21 cellular contexts compared by ENCODE assay signal in genomic region chr5:128506643-128507042, GRCh38. TPM values are rescaled to one million over a fixed set of nuclear protein-coding genes. Genes with fewer than 3 reads are reported as not detected.
DNase-seq lines count a peak whose midpoint lies in the region; ATAC-seq, FAIRE-seq and TF ChIP-seq lines count a peak whose summit lies in the region.
"Had no signal": no experiment of that assay in that cellular context is flagged by ENCODE, and none has a peak within 500 bp of the region (broad histone marks: within the 10 kb centered on the region; RNA-seq: fewer than 3 reads in every experiment).

No MANE protein-coding gene starts in this region.

- H3K9me1 ChIP-seq in IMR-90 (ENCODE audit: insufficient read depth, low read length), result no peaks in the 10 kb centered on the region

- CTCF ChIA-PET in HepG2 (lab: Yijun Ruan, JAX; ENCODE audit: low intra/inter-chr PET ratio, low total read pairs) (no interaction called here), IMR-90 (lab: Yijun Ruan, JAX) (no interaction called here)

- H3K79me2 ChIP-seq in HepG2 (ENCODE audit: insufficient read depth, low read length), result no peaks in the 10 kb centered on the region

- TF ChIP-seq RAD21 in HepG2 (CRISPR knock-in tag; IDR thresholded peaks at IDR 0.05) (no peak), IMR-90 (IDR thresholded peaks at IDR 0.05; ENCODE audit: low read length) (no peak)

- no peak overlapping the region for H3K4ac ChIP-seq in IMR-90 (ENCODE audit: low read depth, low read length)

- peaks cover 26% of the 10 kb centered on the region for H3K9me3 ChIP-seq in HepG2 (ENCODE audit: low read length)
- no peaks in the 10 kb centered on the region for H3K9me3 ChIP-seq in right lobe of liver
- H3K9me3 ChIP-seq in IMR-90 (ENCODE audit: control insufficient read depth, insufficient read depth, low read length), result no peaks in the 10 kb centered on the region

- no peak overlapping the region for H3K18ac ChIP-seq in IMR-90 (ENCODE audit: low read depth, low read length)

- TF ChIP-seq CTCF in HepG2 (CRISPR knock-in tag; IDR thresholded peaks at IDR 0.05), result no peak
- no peak for TF ChIP-seq CTCF in right lobe of liver (IDR thresholded peaks at IDR 0.05)
- TF ChIP-seq CTCF in IMR-90 (conservative IDR thresholded peaks at IDR 0.05; ENCODE audit: low read depth, low read length), result no peak

- H2BK120ac ChIP-seq in IMR-90 (ENCODE audit: low read depth, low read length), result no peak overlapping the region

- TF ChIP-seq POLR2A in HepG2 (IDR thresholded peaks at IDR 0.05; ENCODE audit: insufficient read depth in 1 of 2, low read depth in 2 of 2, low read length in 2 of 2) (no peak), right lobe of liver (IDR thresholded peaks at IDR 0.05) (no peak), IMR-90 (IDR thresholded peaks at IDR 0.05; ENCODE audit: low read depth, low read length) (no peak)

- BruUV-seq in HepG2 (replicated peaks; lab: Mats Ljungman, UMichigan), result no TSS peak
- BruUV-seq in IMR-90 (replicated peaks; lab: Mats Ljungman, UMichigan), result no TSS peak

- DNase-seq in HepG2 (ENCODE audit: low spot score) (no peak), right lobe of liver (no peak), IMR-90 (no peak)
- DNase-seq in stimulated activated CD4-positive, alpha-beta T cell treated with anti-CD3 and anti-CD28 coated beads, Interleukin-12 subunit alpha, Interleukin-12 subunit beta, amount 100 ng/mL, for 4 hours, result no peak
- no peak for DNase-seq in activated CD8-positive, alpha-beta memory T cell treated with anti-CD3 and anti-CD28 coated beads, Interleukin-2, amount 50 U/mL, for 48 hours
- DNase-seq: 8988T; AML-193; Caco-2; Calu3; CD4-positive, alpha-beta T cell; CD8-positive, alpha-beta T cell; DMS79 treated with DMSO at 0.1 percent for 48 hours; GF-D8 had no signal

- no peak overlapping the region for H2BK15ac ChIP-seq in IMR-90 (ENCODE audit: low read depth, low read length)

- H3K4me3 ChIP-seq in HepG2 (replicated peaks in 1 of 3; ENCODE audit: insufficient read depth in 1 of 3, low read depth in 2 of 3, low read length in 3 of 3) (no peak overlapping the region), right lobe of liver (no peak overlapping the region), IMR-90 (ENCODE audit: insufficient read depth, low read depth, low read length) (no peak overlapping the region)
- H3K4me3 ChIP-seq: BLaER1 treated with 17β-estradiol and CSF1 and Interleukin-3, amounts not matched to agents 10 nM and 100 nM had no signal

- H4K20me1 ChIP-seq in HepG2 (ENCODE audit: insufficient read depth, low read length) (no peaks in the 10 kb centered on the region), IMR-90 (ENCODE audit: insufficient read depth, low read length) (no peaks in the 10 kb centered on the region)
- H4K20me1 ChIP-seq: BLaER1 treated with 17β-estradiol and CSF1 and Interleukin-3, amounts not matched to agents 10 nM and 100 nM had no signal

- no peak overlapping the region for H3K9ac ChIP-seq in HepG2 (ENCODE audit: insufficient read depth, low read depth, low read length)
- no peak overlapping the region for H3K9ac ChIP-seq in IMR-90 (ENCODE audit: low read depth, low read length)
- H3K9ac ChIP-seq: BLaER1 treated with 17β-estradiol and CSF1 and Interleukin-3, amounts not matched to agents 10 nM and 100 nM had no signal

- H3K14ac ChIP-seq in IMR-90 (replicated peaks; ENCODE audit: low read depth, low read length), result no peak overlapping the region

- no peaks in the 10 kb centered on the region for H3K4me1 ChIP-seq in HepG2 (ENCODE audit: insufficient read depth, low read length)
- no peaks in the 10 kb centered on the region for H3K4me1 ChIP-seq in right lobe of liver
- no peaks in the 10 kb centered on the region for H3K4me1 ChIP-seq in IMR-90 (ENCODE audit: control insufficient read depth, insufficient read depth, low read length)
- H3K4me1 ChIP-seq: BLaER1 treated with 17β-estradiol and CSF1 and Interleukin-3, amounts not matched to agents 10 nM and 100 nM; Caco-2 had no signal

- H3K56ac ChIP-seq in IMR-90 (ENCODE audit: extremely low read depth, insufficient read depth, low read length), result no peak overlapping the region

- intact Hi-C loops in HepG2 (cut with micrococcal nuclease; ENCODE audit: unreplicated experiment), result no loop called here
- intact Hi-C loops in right lobe of liver (cut with DNase I), result no loop called here
- intact Hi-C loops in IMR-90 (cut with micrococcal nuclease), result no loop called here

- in situ Hi-C loops in HepG2 (cut with HindIII; ENCODE audit: extremely low pct_ligation_motif_present, low pct_unique_long_range_greater_than_20kb) (no loop called here), IMR-90 (cut with MboI; ENCODE audit: low sequenced_read_pairs) (loop anchor here (25.0 kb wide), 1 partner anchor 331 kb away; no protein-coding TSS in a partner anchor)

- no peaks in the 10 kb centered on the region for H3K79me1 ChIP-seq in IMR-90 (ENCODE audit: low read depth in 1 of 2, low read length in 2 of 2)

- TF ChIP-seq EP300 in HepG2 (IDR thresholded peaks at IDR 0.05; ENCODE audit: low read depth in 2 of 2, low read length in 2 of 2) (no peak), HepG2 (CRISPR knock-in tag; IDR thresholded peaks at IDR 0.05; ENCODE audit: borderline replicate concordance) (no peak)

- no peak overlapping the region for H2BK5ac ChIP-seq in IMR-90 (ENCODE audit: low read depth, low read length, poor library complexity, severe bottlenecking)

- dilution Hi-C loops in IMR-90 (cut with HindIII; ENCODE audit: low sequenced_read_pairs, unreplicated experiment), result no loop called here

- ATAC-seq in HepG2, result no peak
- ATAC-seq in right lobe of liver, result no peak
- ATAC-seq in IMR-90 (ENCODE audit: low read depth), result no peak
- ATAC-seq: CD8-positive, alpha-beta T cell had no signal

- H3K36me3 ChIP-seq in HepG2 (replicated peaks in 1 of 2; ENCODE audit: control insufficient read depth in 1 of 2, insufficient read depth in 2 of 2, low read length in 2 of 2), result no peaks in the 10 kb centered on the region
- no peaks in the 10 kb centered on the region for H3K36me3 ChIP-seq in right lobe of liver
- peaks cover 6% of the 10 kb centered on the region; the same call in 1 of the 2 replicates for H3K36me3 ChIP-seq in IMR-90 (ENCODE audit: control insufficient read depth, insufficient read depth, low read length)
- H3K36me3 ChIP-seq: BLaER1 treated with 17β-estradiol and CSF1 and Interleukin-3, amounts not matched to agents 10 nM and 100 nM had no signal

- no peak overlapping the region for H4K91ac ChIP-seq in IMR-90 (ENCODE audit: insufficient read depth, low read depth, low read length)

- H2BK20ac ChIP-seq in IMR-90 (ENCODE audit: low read depth, low read length), result no peak overlapping the region

- H2AK5ac ChIP-seq in IMR-90 (ENCODE audit: low read depth, low read length), result no peak overlapping the region

- 7% methylated on average over 2 of the region's 2 CpGs for WGBS in HepG2 (ENCODE audit: low lambda C conversion rate)
- WGBS in right lobe of liver (ENCODE audit: insufficient coverage, low coverage, low lambda C conversion rate, missing lambda C conversion rate), result 53% methylated on average over 2 of the region's 2 CpGs
- WGBS in IMR-90 (ENCODE audit: extremely low coverage in 2 of 2, insufficient read length in 1 of 2), 2 experiments, result no CpG with 5 or more reads among the region's 2 CpGs

- POLR2A ChIA-PET in HepG2 (lab: Yijun Ruan, JAX) (no interaction called here), IMR-90 (lab: Charles Lee; ENCODE audit: unreplicated experiment) (no interaction called here)

- H2AFZ ChIP-seq in HepG2 (ENCODE audit: low read length) (no peak overlapping the region), IMR-90 (replicated peaks; ENCODE audit: low read length, poor library complexity) (no peak overlapping the region)

- no peak overlapping the region for H3K27ac ChIP-seq in HepG2 (ENCODE audit: extremely low read length, insufficient read depth, low read length)
- no peak overlapping the region for H3K27ac ChIP-seq in right lobe of liver
- H3K27ac ChIP-seq in IMR-90 (ENCODE audit: insufficient read depth, low read length), result no peak overlapping the region
- H3K27ac ChIP-seq: BLaER1 treated with 17β-estradiol and CSF1 and Interleukin-3, amounts not matched to agents 10 nM and 100 nM; C4-2B had no signal

- H4K5ac ChIP-seq in IMR-90 (ENCODE audit: low read depth, low read length), result no peak overlapping the region

- H3K23ac ChIP-seq in IMR-90 (ENCODE audit: low read depth, low read length), result no peak overlapping the region

- no peak overlapping the region for H2AK9ac ChIP-seq in IMR-90 (replicated peaks; ENCODE audit: low read depth, low read length, poor library complexity)

- H3K4me2 ChIP-seq in HepG2 (ENCODE audit: low read depth, low read length) (no peak overlapping the region), IMR-90 (ENCODE audit: low read depth, low read length) (no peak overlapping the region)
- H3K4me2 ChIP-seq: BLaER1 treated with 17β-estradiol and CSF1 and Interleukin-3, amounts not matched to agents 10 nM and 100 nM had no signal

- no peaks in the 10 kb centered on the region for H3K27me3 ChIP-seq in HepG2 (ENCODE audit: control insufficient read depth in 1 of 2, insufficient read depth in 2 of 2, low read length in 2 of 2)
- no peaks in the 10 kb centered on the region for H3K27me3 ChIP-seq in right lobe of liver
- no peaks in the 10 kb centered on the region for H3K27me3 ChIP-seq in IMR-90 (ENCODE audit: control insufficient read depth, insufficient read depth, low read length)
- H3K27me3 ChIP-seq: BLaER1 treated with 17β-estradiol and CSF1 and Interleukin-3, amounts not matched to agents 10 nM and 100 nM had no signal

- FAIRE-seq in HepG2 (lab: Jason Lieb, UNC), result no peak
- FAIRE-seq: A204.1, D721Med, G401.6, GM12891, GM19239 had no signal

- no peak overlapping the region for H4K8ac ChIP-seq in IMR-90 (ENCODE audit: low read depth in 2 of 2, low read length in 2 of 2)

RNA-seq across cellular contexts. Expression of gene FBN2, which starts 31.4 kb away (rescaled TPM):
- total RNA-seq in HepG2 (2016; rRNA removed; fragmentation: Illumina TruSeq; extraction: Trizol) (not detected in 2 replicates), right lobe of liver (under 1 TPM; 0.06 to 0.98 (median 0.45) TPM), IMR-90 (2012; rRNA removed) (67.5 and 69.0 TPM in 2 replicates)
- not detected in 2 replicates for total RNA-seq in HepG2 (2016; cell fraction: cytosol; rRNA removed; fragmentation: Illumina TruSeq; extraction: Trizol; ENCODE audit: low read depth)
- not detected in 2 replicates for total RNA-seq in HepG2 (2016; cell fraction: insoluble cytoplasmic fraction; rRNA removed; fragmentation: Illumina TruSeq; extraction: Trizol)
- total RNA-seq in HepG2 (2016; cell fraction: membrane; rRNA removed; fragmentation: Illumina TruSeq; extraction: Trizol), result not detected in 2 replicates
- 0.09 TPM in 1 of 2 replicates, not detected in the other for total RNA-seq in HepG2 (2016; cell fraction: nucleus; rRNA removed; fragmentation: Illumina TruSeq; extraction: Trizol)
- polyA plus RNA-seq in HepG2 (2011; rRNA removed) (under 0.01 TPM in 1 of 2 replicates, not detected in the other), IMR-90 (2012; rRNA removed) (22.6 and 26.7 TPM in 2 replicates)
- polyA plus RNA-seq in HepG2 (2011; cell fraction: cytosol; rRNA removed), result not detected in 2 replicates
- polyA plus RNA-seq in HepG2 (2011; cell fraction: nucleus; rRNA removed), result not detected in 2 replicates
- polyA plus RNA-seq in HepG2 (2012), result not detected in 2 replicates
- polyA plus RNA-seq in HepG2 (2016; cell fraction: cytosol; fragmentation: Illumina TruSeq; extraction: Trizol; ENCODE audit: low read depth), result not detected in 2 replicates
- not detected in 2 replicates for polyA plus RNA-seq in HepG2 (2016; cell fraction: insoluble cytoplasmic fraction; fragmentation: Illumina TruSeq; extraction: Trizol; ENCODE audit: low read depth)
- polyA plus RNA-seq in HepG2 (2016; cell fraction: membrane; fragmentation: Illumina TruSeq; extraction: Trizol; ENCODE audit: low read depth), result not detected in 2 replicates
- polyA plus RNA-seq in HepG2 (2016; cell fraction: nucleus; fragmentation: Illumina TruSeq; extraction: Trizol; ENCODE audit: insufficient read depth, low read depth), result not detected in 2 replicates
- polyA minus RNA-seq in HepG2 (2011; rRNA and poly(A)+ RNA removed; ENCODE audit: low replicate concordance), result 0.04 and 42.7 TPM in 2 replicates
- not detected in 2 replicates for polyA minus RNA-seq in HepG2 (2011; cell fraction: cytosol; rRNA and poly(A)+ RNA removed)
- polyA minus RNA-seq in HepG2 (2011; cell fraction: nucleus; rRNA and poly(A)+ RNA removed), result under 0.01 TPM in 1 of 2 replicates, not detected in the other
- 12.4 and 13.0 TPM in 2 replicates for polyA plus RNA-seq in IMR-90 (2012; cell fraction: cytosol; rRNA removed)
- 9.7 and 25.9 TPM in 2 replicates for polyA plus RNA-seq in IMR-90 (2012; cell fraction: nucleus; rRNA removed; ENCODE audit: low replicate concordance)
- total RNA-seq: B cell; CD8-positive, alpha-beta T cell had no signal

Comparison
In these comparisons a context has a peak if more than half of its experiments do, and no peak if none do; other contexts are left out.
1. RNA of gene FBN2, which starts 31.4 kb away (total RNA-seq): 67.5 to 69.0 TPM in IMR-90; 0.06 to 0.98 TPM in right lobe of liver and 0.09 TPM in HepG2; every median in the first group is over 10 times any median in the second.